In genomic region chrX:44451056-44451455, GRCh38 we compare ENCODE assay signal across 21 cellular contexts.
"Had no signal": no experiment of that assay in that cellular context is flagged by ENCODE, and none has a peak within 500 bp of the region (broad histone marks: within the 10 kb centered on the region; RNA-seq: fewer than 3 reads in every experiment).

No MANE protein-coding gene starts in this region.

- H3K27ac Mint-ChIP-seq: activated naive CD4-positive, alpha-beta T cell treated with anti-CD3 and anti-CD28 coated beads, Interleukin-2, amount 50 U/mL, for 72 hours; naive thymus-derived CD4-positive, alpha-beta T cell; progenitor cell of endocrine pancreas; T-helper 2 cell treated with Interferon-gamma antibody and Interleukin-4, amounts not matched to agents 5 μg/mL and 100 μg/mL, for 36 hours; type B pancreatic cell had no signal

- H3K4me1 Mint-ChIP-seq: naive thymus-derived CD4-positive, alpha-beta T cell; neural crest cell had no signal

- H3K27ac ChIP-seq: brain microvascular endothelial cell, esophagus squamous epithelium, gastrocnemius medialis, left lung, testis had no signal

- H3K4me3 ChIP-seq: esophagus squamous epithelium, gastrocnemius medialis, left lung, lung, testis had no signal

- ATAC-seq: activated naive CD4-positive, alpha-beta T cell treated with anti-CD3 and anti-CD28 coated beads, Interleukin-2, amount 50 U/mL, for 72 hours; gastrocnemius medialis; left lung; naive thymus-derived CD4-positive, alpha-beta T cell had no signal

- H3K4me3 Mint-ChIP-seq: naive thymus-derived CD4-positive, alpha-beta T cell; neural crest cell; T-helper 2 cell treated with Interferon-gamma antibody and Interleukin-4, amounts not matched to agents 5 μg/mL and 100 μg/mL, for 36 hours; type B pancreatic cell had no signal

- H3K4me1 ChIP-seq: esophagus squamous epithelium, gastrocnemius medialis, left lung, testis had no signal

- DNase-seq: activated CD4-positive, alpha-beta T cell treated with anti-CD3 and anti-CD28 coated beads for 1 hour; activated CD4-positive, alpha-beta T cell treated with anti-CD3 and anti-CD28 coated beads, Interleukin-2, amount 50 U/mL, for 1 hour; activated T-cell treated with anti-CD3 and anti-CD28 coated beads, Interleukin-2, amount 50 U/mL, for 1 hour; aorta; brain microvascular endothelial cell; central memory CD4-positive, alpha-beta T cell; esophagus squamous epithelium; gastrocnemius medialis; hippocampal formation; kidney glomerular epithelial cell; left lung; naive thymus-derived CD4-positive, alpha-beta T cell; stimulated activated CD4-positive, alpha-beta T cell treated with anti-CD3 and anti-CD28 coated beads, Interleukin-2, amount 100 ng/mL, for 48 hours; stimulated activated CD8-positive, alpha-beta memory T cell treated with anti-CD3 and anti-CD28 coated beads, Interleukin-4, amount 100 ng/mL, for 48 hours; testis had no signal

- H3K9me3 ChIP-seq: esophagus squamous epithelium, gastrocnemius medialis, left lung, testis had no signal

- H3K36me3 ChIP-seq: brain microvascular endothelial cell, esophagus squamous epithelium, gastrocnemius medialis, left lung had no signal

- H3K27me3 ChIP-seq: brain microvascular endothelial cell, esophagus squamous epithelium, gastrocnemius medialis, left lung, testis had no signal

- H3K9me3 Mint-ChIP-seq: activated naive CD4-positive, alpha-beta T cell treated with anti-CD3 and anti-CD28 coated beads, Interleukin-2, amount 50 U/mL, for 72 hours; T-helper 2 cell treated with Interferon-gamma antibody and Interleukin-4, amounts not matched to agents 5 μg/mL and 100 μg/mL, for 36 hours had no signal

- H3K27me3 Mint-ChIP-seq: naive thymus-derived CD4-positive, alpha-beta T cell; progenitor cell of endocrine pancreas; type B pancreatic cell had no signal

- H3K36me3 Mint-ChIP-seq: activated naive CD4-positive, alpha-beta T cell treated with anti-CD3 and anti-CD28 coated beads, Interleukin-2, amount 50 U/mL, for 72 hours; type B pancreatic cell had no signal
